13 cellular contexts compared by ENCODE assay signal in genomic region chr16:48596326-48596725, GRCh38. TPM values are rescaled to one million over a fixed set of nuclear protein-coding genes. Genes with fewer than 3 reads are reported as not detected.
DNase-seq lines count a peak whose midpoint lies in the region; ATAC-seq, FAIRE-seq and TF ChIP-seq lines count a peak whose summit lies in the region.
"Had no signal": no experiment of that assay in that cellular context is flagged by ENCODE, and none has a peak within 500 bp of the region (broad histone marks: within the 10 kb centered on the region; RNA-seq: fewer than 3 reads in every experiment).

No MANE protein-coding gene starts in this region.

- H2AFZ ChIP-seq in DND-41 (ENCODE audit: low read depth, low read length) (no peak overlapping the region), GM12878 (ENCODE audit: control insufficient read depth, low read depth, low read length) (no peak overlapping the region)

- in situ Hi-C loops in GM12878 (cut with MboI), result no loop called here

- POLR2A ChIA-PET in GM12878 (lab: Charles Lee), result interaction anchor here (1.1 to 1.6 kb wide), 4 partner anchors 11 to 237 kb away, joined by 3 to 5 read pairs (median 4); no protein-coding TSS in a partner anchor

- H3K36me3 ChIP-seq in DND-41 (ENCODE audit: insufficient read depth, low read length) (peaks cover 20% of the 10 kb centered on the region), GM12878 (ENCODE audit: control insufficient read depth in 2 of 2, insufficient read depth in 2 of 2, low read length in 1 of 2) (peaks cover 0 to 2% of the 10 kb centered on the region in 2 experiments; a peak in 2 of 4 replicates)

- ATAC-seq in DND-41 (ENCODE audit: insufficient read depth, low read depth) (peak; percentile 35; the same call in 1 of the 3 replicates), GM19395 (IDR thresholded peaks at IDR 0.05; ENCODE audit: unreplicated experiment) (peak; percentile 87), HG03432 (IDR thresholded peaks at IDR 0.05; ENCODE audit: unreplicated experiment) (peak; percentile 91), GM12878 (peak; percentile 91)
- ATAC-seq: left lobe of liver had no signal

- intact Hi-C loops in GM12878 (cut with micrococcal nuclease; ENCODE audit: unreplicated experiment), result no loop called here

- no peaks in the 10 kb centered on the region for H3K27me3 ChIP-seq in DND-41 (ENCODE audit: insufficient read depth, low read length, poor library complexity)
- H3K27me3 ChIP-seq in GM12878 (replicated peaks in 1 of 2; ENCODE audit: control insufficient read depth in 2 of 2, insufficient read depth in 2 of 2, low read length in 1 of 2), result no peaks in the 10 kb centered on the region

- no peak for TF ChIP-seq CTCF in DND-41 (IDR thresholded peaks at IDR 0.05; ENCODE audit: borderline replicate concordance, extremely low read depth, low read length, poor library complexity, severe bottlenecking)
- no peak for TF ChIP-seq CTCF in GM12878 (IDR thresholded peaks at IDR 0.05 in 2 of 3, conservative IDR thresholded peaks at IDR 0.05 in 1 of 3; ENCODE audit: control insufficient read depth in 2 of 3, extremely low read depth in 1 of 3, insufficient read depth in 1 of 3, low read depth in 3 of 3, low read length in 3 of 3)

- TF ChIP-seq EP300 in GM12878 (IDR thresholded peaks at IDR 0.05; ENCODE audit: borderline replicate concordance in 1 of 2, control insufficient read depth in 1 of 2, low read depth in 2 of 2, low read length in 2 of 2), result peak; percentile 46 to 87; a peak in 2 of 4 replicates

- RAD21 ChIA-PET in GM12878 (lab: Charles Lee; ENCODE audit: unreplicated experiment), result interaction anchor here (1.4 kb wide), 1 partner anchor 34 kb away, joined by 4 read pairs; no protein-coding TSS in a partner anchor

- peaks cover 48% of the 10 kb centered on the region for H3K9me3 ChIP-seq in DND-41 (ENCODE audit: insufficient read depth, low read length, severe bottlenecking)
- peaks cover 12% of the 10 kb centered on the region for H3K9me3 ChIP-seq in GM12878 (replicated peaks; ENCODE audit: control insufficient read depth, insufficient read depth, low read length)

- no peak for TF ChIP-seq RAD21 in GM12878 (IDR thresholded peaks at IDR 0.05; ENCODE audit: insufficient read depth, low read depth, low read length)

- CTCF ChIA-PET in GM12878 (lab: Yijun Ruan, JAX), result interaction anchor here (1.0 to 1.8 kb wide), 2 partner anchors 27 to 34 kb away, joined by 3 to 11 read pairs; no protein-coding TSS in a partner anchor

- no TSS peak for BruUV-seq in GM12878 (replicated peaks; lab: Mats Ljungman, UMichigan)

- H4K20me1 ChIP-seq in DND-41 (ENCODE audit: insufficient read depth, low read length) (peaks cover 8% of the 10 kb centered on the region), GM12878 (ENCODE audit: control insufficient read depth, insufficient read depth) (no peaks in the 10 kb centered on the region)

- TF ChIP-seq POLR2A in GM12878 (IDR thresholded peaks at IDR 0.05; ENCODE audit: low read depth, low read length), result no peak

- SMC1A ChIA-PET in GM12878 (lab: Charles Lee; ENCODE audit: uncharacterized antibody, unreplicated experiment), result interaction anchor here (1.8 to 4.0 kb wide), 2 partner anchors 11 to 27 kb away, joined by 6 to 21 read pairs; no protein-coding TSS in a partner anchor

- H3K4me3 ChIP-seq in DND-41 (ENCODE audit: low read depth in 1 of 2, low read length in 2 of 2) (no peak overlapping the region), GM12878 (no peak overlapping the region)

- H3K27ac ChIP-seq in DND-41 (ENCODE audit: low read length), result no peak overlapping the region
- peak overlapping the region; percentile 17; the same call in 1 of the 2 replicates for H3K27ac ChIP-seq in GM12878 (ENCODE audit: control insufficient read depth, insufficient read depth)

- H3K9ac ChIP-seq in DND-41 (ENCODE audit: low read depth, low read length), result no peak overlapping the region
- H3K9ac ChIP-seq in GM12878 (ENCODE audit: control insufficient read depth, insufficient read depth, low read length), result no peak overlapping the region

- no peak for DNase-seq in DND-41
- DNase-seq in GM12878 (ENCODE audit: low read depth, low spot score), result no peak
- no peak for DNase-seq in anterior cingulate cortex (lab: John Stamatoyannopoulos, UW)
- DNase-seq in central memory CD4-positive, alpha-beta T cell, result no peak
- no peak for DNase-seq in NCI-H345 treated with DMSO at 0.1 percent for 48 hours (lab: John Stamatoyannopoulos, UW; ENCODE audit: unreplicated experiment)
- DNase-seq in NOMO-1 treated with DMSO at 0.1 percent for 48 hours (lab: John Stamatoyannopoulos, UW; ENCODE audit: unreplicated experiment), result no peak
- DNase-seq: activated B cell treated with CpG ODN at 0.5 μM for 24 hours, COR-L47, NCI-H2029 treated with DMSO at 0.1 percent for 48 hours had no signal

- no peak for FAIRE-seq in GM12878 (lab: Jason Lieb, UNC)
- FAIRE-seq: H1 had no signal

- H3K4me2 ChIP-seq in DND-41 (ENCODE audit: insufficient read depth, low read length) (no peak overlapping the region), GM12878 (ENCODE audit: control insufficient read depth, insufficient read depth) (peak overlapping the region; percentile 47; the same call in 1 of the 2 replicates)

- no peaks in the 10 kb centered on the region for H3K4me1 ChIP-seq in DND-41 (ENCODE audit: insufficient read depth, low read length)
- H3K4me1 ChIP-seq in GM12878 (ENCODE audit: control insufficient read depth, insufficient read depth, low read length), result peaks cover 22% of the 10 kb centered on the region

- WGBS in GM12878 (ENCODE audit: insufficient coverage, insufficient replicate concordance, low lambda C conversion rate, missing lambda C conversion rate), result 97% methylated on average over 3 of the region's 3 CpGs

- H3K79me2 ChIP-seq in DND-41 (ENCODE audit: insufficient read depth, low read length) (peaks cover 97% of the 10 kb centered on the region), GM12878 (ENCODE audit: control insufficient read depth, insufficient read depth, low read length) (peaks cover 70% of the 10 kb centered on the region)

TF ChIP-seq in GM12878, 131 proteins besides CTCF, POLR2A, EP300 and RAD21 (continues in another document):
- no peak for TF ChIP-seq YBX1 (IDR thresholded peaks at IDR 0.05)
- no peak for TF ChIP-seq RBBP5 (conservative IDR thresholded peaks at IDR 0.05)
- no peak for TF ChIP-seq SUZ12 (IDR thresholded peaks at IDR 0.05; ENCODE audit: unreplicated experiment)
- TF ChIP-seq, protein P1, sequence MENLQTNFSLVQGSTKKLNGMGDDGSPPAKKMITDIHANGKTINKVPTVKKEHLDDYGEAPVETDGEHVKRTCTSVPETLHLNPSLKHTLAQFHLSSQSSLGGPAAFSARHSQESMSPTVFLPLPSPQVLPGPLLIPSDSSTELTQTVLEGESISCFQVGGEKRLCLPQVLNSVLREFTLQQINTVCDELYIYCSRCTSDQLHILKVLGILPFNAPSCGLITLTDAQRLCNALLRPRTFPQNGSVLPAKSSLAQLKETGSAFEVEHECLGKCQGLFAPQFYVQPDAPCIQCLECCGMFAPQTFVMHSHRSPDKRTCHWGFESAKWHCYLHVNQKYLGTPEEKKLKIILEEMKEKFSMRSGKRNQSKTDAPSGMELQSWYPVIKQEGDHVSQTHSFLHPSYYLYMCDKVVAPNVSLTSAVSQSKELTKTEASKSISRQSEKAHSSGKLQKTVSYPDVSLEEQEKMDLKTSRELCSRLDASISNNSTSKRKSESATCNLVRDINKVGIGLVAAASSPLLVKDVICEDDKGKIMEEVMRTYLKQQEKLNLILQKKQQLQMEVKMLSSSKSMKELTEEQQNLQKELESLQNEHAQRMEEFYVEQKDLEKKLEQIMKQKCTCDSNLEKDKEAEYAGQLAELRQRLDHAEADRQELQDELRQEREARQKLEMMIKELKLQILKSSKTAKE (IDR thresholded peaks at IDR 0.05; ENCODE audit: low read depth, poor library complexity, severe bottlenecking), result peak; percentile 73
- peak; percentile 17 for TF ChIP-seq SP1 (IDR thresholded peaks at IDR 0.05; ENCODE audit: low read depth, low read length)
- TF ChIP-seq NR2F1 (conservative IDR thresholded peaks at IDR 0.05), result peak; percentile 47
- TF ChIP-seq KDM1A (IDR thresholded peaks at IDR 0.05; ENCODE audit: borderline replicate concordance), result no peak
- TF ChIP-seq PAX8 (IDR thresholded peaks at IDR 0.05), result no peak
- no peak for TF ChIP-seq E2F4 (IDR thresholded peaks at IDR 0.05; ENCODE audit: low read depth, low read length)

RNA-seq across cellular contexts. Expression of gene N4BP1, which starts 13.7 kb away (rescaled TPM):
- 72.5 and 73.2 TPM in 2 replicates for total RNA-seq in GM12878 (2013; cell fraction: nucleolus; rRNA removed)
- total RNA-seq in GM12878 (2014; rRNA removed) (17.9 and 19.9 TPM in 2 replicates), GM12878 (2014; rRNA removed; fragmentation: Illumina TruSeq; extraction: Trizol) (28.6 and 29.5 TPM in 2 replicates), GM12878 (2021) (26.7 and 30.6 TPM in 2 replicates)
- polyA plus RNA-seq in GM12878 (2011; ENCODE audit: low read depth), result 26.4 TPM
- polyA plus RNA-seq in GM12878 (2011; rRNA removed) (32.6 and 46.6 TPM in 2 replicates), GM12878 (2014; fragmentation: Illumina TruSeq; extraction: Trizol) (28.0 and 31.6 TPM in 2 replicates), GM12878 (2014; fragmentation: Nextera tagmentation; extraction: Ambion mirVana) (1 to 10 TPM; 2.5 to 3.2 TPM), GM12878 (2014; rRNA removed) (11.1 and 12.6 TPM in 2 replicates), GM12878 (2016; fragmentation: Nextera tagmentation; extraction: Ambion mirVana) (10 to 100 TPM in 1 of 2 experiments, 1 to 10 TPM in 1; 4.7 to 14.3 TPM)
- polyA plus RNA-seq in GM12878 (2011; cell fraction: cytosol; rRNA removed), result 11.7 and 14.2 TPM in 2 replicates
- polyA plus RNA-seq in GM12878 (2011; cell fraction: nucleus; rRNA removed), result 18.0 and 18.2 TPM in 2 replicates
- 15.9 and 21.5 TPM in 2 replicates for polyA plus RNA-seq in GM12878 (2012)
- 27.6 and 28.2 TPM in 2 replicates for polyA minus RNA-seq in GM12878 (2011; rRNA and poly(A)+ RNA removed)
- polyA minus RNA-seq in GM12878 (2011; cell fraction: cytosol; rRNA and poly(A)+ RNA removed), result 14.1 and 20.3 TPM in 2 replicates
- 14.9 and 23.7 TPM in 2 replicates for polyA minus RNA-seq in GM12878 (2011; cell fraction: nucleus; rRNA and poly(A)+ RNA removed)

Comparison
In these comparisons a context has a peak if more than half of its experiments do, and no peak if none do; other contexts are left out.
1. ATAC-seq: peak in every context shown above with its lines; median percentile 91 in HG03432; 91 in GM12878; 87 in GM19395; 35 in DND-41.